ENCODE assay signal across 1 cellular context in genomic region chr15:45548753-45549520, GRCh38.
A peak's percentile ranks its signal among the peaks of the same experiment; 100 is the strongest.
TF ChIP-seq lines count a peak whose summit lies in the region.

No MANE protein-coding gene starts in this region.

TF ChIP-seq in HepG2, 621 proteins besides CTCF, POLR2A, EP300 and RAD21 (continued from another document and continues in another):
- TF ChIP-seq, protein P1, sequence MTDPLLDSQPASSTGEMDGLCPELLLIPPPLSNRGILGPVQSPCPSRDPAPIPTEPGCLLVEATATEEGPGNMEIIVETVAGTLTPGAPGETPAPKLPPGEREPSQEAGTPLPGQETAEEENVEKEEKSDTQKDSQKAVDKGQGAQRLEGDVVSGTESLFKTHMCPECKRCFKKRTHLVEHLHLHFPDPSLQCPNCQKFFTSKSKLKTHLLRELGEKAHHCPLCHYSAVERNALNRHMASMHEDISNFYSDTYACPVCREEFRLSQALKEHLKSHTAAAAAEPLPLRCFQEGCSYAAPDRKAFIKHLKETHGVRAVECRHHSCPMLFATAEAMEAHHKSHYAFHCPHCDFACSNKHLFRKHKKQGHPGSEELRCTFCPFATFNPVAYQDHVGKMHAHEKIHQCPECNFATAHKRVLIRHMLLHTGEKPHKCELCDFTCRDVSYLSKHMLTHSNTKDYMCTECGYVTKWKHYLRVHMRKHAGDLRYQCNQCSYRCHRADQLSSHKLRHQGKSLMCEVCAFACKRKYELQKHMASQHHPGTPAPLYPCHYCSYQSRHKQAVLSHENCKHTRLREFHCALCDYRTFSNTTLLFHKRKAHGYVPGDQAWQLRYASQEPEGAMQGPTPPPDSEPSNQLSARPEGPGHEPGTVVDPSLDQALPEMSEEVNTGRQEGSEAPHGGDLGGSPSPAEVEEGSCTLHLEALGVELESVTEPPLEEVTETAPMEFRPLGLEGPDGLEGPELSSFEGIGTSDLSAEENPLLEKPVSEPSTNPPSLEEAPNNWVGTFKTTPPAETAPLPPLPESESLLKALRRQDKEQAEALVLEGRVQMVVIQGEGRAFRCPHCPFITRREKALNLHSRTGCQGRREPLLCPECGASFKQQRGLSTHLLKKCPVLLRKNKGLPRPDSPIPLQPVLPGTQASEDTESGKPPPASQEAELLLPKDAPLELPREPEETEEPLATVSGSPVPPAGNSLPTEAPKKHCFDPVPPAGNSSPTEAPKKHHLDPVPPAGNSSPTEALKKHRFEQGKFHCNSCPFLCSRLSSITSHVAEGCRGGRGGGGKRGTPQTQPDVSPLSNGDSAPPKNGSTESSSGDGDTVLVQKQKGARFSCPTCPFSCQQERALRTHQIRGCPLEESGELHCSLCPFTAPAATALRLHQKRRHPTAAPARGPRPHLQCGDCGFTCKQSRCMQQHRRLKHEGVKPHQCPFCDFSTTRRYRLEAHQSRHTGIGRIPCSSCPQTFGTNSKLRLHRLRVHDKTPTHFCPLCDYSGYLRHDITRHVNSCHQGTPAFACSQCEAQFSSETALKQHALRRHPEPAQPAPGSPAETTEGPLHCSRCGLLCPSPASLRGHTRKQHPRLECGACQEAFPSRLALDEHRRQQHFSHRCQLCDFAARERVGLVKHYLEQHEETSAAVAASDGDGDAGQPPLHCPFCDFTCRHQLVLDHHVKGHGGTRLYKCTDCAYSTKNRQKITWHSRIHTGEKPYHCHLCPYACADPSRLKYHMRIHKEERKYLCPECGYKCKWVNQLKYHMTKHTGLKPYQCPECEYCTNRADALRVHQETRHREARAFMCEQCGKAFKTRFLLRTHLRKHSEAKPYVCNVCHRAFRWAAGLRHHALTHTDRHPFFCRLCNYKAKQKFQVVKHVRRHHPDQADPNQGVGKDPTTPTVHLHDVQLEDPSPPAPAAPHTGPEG (CRISPR knock-in tag; IDR thresholded peaks at IDR 0.05): no peak
- TF ChIP-seq KMT2A (CRISPR knock-in tag; IDR thresholded peaks at IDR 0.05) (no peak), HNF1B (CRISPR knock-in tag; IDR thresholded peaks at IDR 0.05) (no peak), SMAD9 (CRISPR knock-in tag; IDR thresholded peaks at IDR 0.05) (no peak), ZNF703 (CRISPR knock-in tag; IDR thresholded peaks at IDR 0.05; ENCODE audit: borderline replicate concordance) (no peak), ZMYM4 (CRISPR knock-in tag; IDR thresholded peaks at IDR 0.05) (peak; percentile 61), TCF12 (IDR thresholded peaks at IDR 0.05) (no peak), TCF12 (CRISPR knock-in tag; IDR thresholded peaks at IDR 0.05) (no peak), SP4 (CRISPR knock-in tag; IDR thresholded peaks at IDR 0.05) (no peak), RFXAP (CRISPR knock-in tag; IDR thresholded peaks at IDR 0.05; ENCODE audit: borderline replicate concordance) (no peak), RBAK (CRISPR knock-in tag; IDR thresholded peaks at IDR 0.05) (no peak), SAFB2 (CRISPR knock-in tag; IDR thresholded peaks at IDR 0.05; ENCODE audit: borderline replicate concordance, low read depth) (no peak), ZNF343 (CRISPR knock-in tag; IDR thresholded peaks at IDR 0.05) (no peak), RFX5 (IDR thresholded peaks at IDR 0.05; ENCODE audit: low read depth, low read length) (no peak), ARNT (IDR thresholded peaks at IDR 0.05) (no peak), ZSCAN12 (CRISPR knock-in tag; IDR thresholded peaks at IDR 0.05) (no peak), KLF15 (CRISPR knock-in tag; IDR thresholded peaks at IDR 0.05; ENCODE audit: borderline replicate concordance) (no peak), GZF1 (CRISPR knock-in tag; IDR thresholded peaks at IDR 0.05) (no peak), ZNF281 (CRISPR knock-in tag; IDR thresholded peaks at IDR 0.05; ENCODE audit: borderline replicate concordance) (no peak), XRCC5 (optimal IDR thresholded peaks at IDR 0.05; ENCODE audit: low read length) (no peak), ZNF850 (CRISPR knock-in tag; conservative IDR thresholded peaks at IDR 0.05) (no peak), DZIP1 (CRISPR knock-in tag; IDR thresholded peaks at IDR 0.05) (no peak), PRMT3 (CRISPR knock-in tag; IDR thresholded peaks at IDR 0.05; ENCODE audit: borderline replicate concordance, low read depth) (no peak), ZKSCAN8 (CRISPR knock-in tag; IDR thresholded peaks at IDR 0.05; ENCODE audit: borderline replicate concordance) (no peak), NFKB2 (CRISPR knock-in tag; IDR thresholded peaks at IDR 0.05; ENCODE audit: borderline replicate concordance) (no peak), ZNF432 (CRISPR knock-in tag; IDR thresholded peaks at IDR 0.05; ENCODE audit: borderline replicate concordance) (no peak), DBP (CRISPR knock-in tag; IDR thresholded peaks at IDR 0.05; ENCODE audit: not compliant biosample characterization) (no peak), KDM3A (CRISPR knock-in tag; IDR thresholded peaks at IDR 0.05; ENCODE audit: low read depth) (no peak), HNF4G (IDR thresholded peaks at IDR 0.05; ENCODE audit: borderline replicate concordance, low read depth, low read length) (no peak), HNF4G (CRISPR knock-in tag; IDR thresholded peaks at IDR 0.05; ENCODE audit: borderline replicate concordance, low read depth) (no peak), POLR2AphosphoS5 (IDR thresholded peaks at IDR 0.05; ENCODE audit: low read depth, low read length) (0 out of 2 replicates have a peak, but pooled peaks have one; percentile 25), CENPX (CRISPR knock-in tag; IDR thresholded peaks at IDR 0.05) (no peak)
- TF ChIP-seq, protein P2, sequence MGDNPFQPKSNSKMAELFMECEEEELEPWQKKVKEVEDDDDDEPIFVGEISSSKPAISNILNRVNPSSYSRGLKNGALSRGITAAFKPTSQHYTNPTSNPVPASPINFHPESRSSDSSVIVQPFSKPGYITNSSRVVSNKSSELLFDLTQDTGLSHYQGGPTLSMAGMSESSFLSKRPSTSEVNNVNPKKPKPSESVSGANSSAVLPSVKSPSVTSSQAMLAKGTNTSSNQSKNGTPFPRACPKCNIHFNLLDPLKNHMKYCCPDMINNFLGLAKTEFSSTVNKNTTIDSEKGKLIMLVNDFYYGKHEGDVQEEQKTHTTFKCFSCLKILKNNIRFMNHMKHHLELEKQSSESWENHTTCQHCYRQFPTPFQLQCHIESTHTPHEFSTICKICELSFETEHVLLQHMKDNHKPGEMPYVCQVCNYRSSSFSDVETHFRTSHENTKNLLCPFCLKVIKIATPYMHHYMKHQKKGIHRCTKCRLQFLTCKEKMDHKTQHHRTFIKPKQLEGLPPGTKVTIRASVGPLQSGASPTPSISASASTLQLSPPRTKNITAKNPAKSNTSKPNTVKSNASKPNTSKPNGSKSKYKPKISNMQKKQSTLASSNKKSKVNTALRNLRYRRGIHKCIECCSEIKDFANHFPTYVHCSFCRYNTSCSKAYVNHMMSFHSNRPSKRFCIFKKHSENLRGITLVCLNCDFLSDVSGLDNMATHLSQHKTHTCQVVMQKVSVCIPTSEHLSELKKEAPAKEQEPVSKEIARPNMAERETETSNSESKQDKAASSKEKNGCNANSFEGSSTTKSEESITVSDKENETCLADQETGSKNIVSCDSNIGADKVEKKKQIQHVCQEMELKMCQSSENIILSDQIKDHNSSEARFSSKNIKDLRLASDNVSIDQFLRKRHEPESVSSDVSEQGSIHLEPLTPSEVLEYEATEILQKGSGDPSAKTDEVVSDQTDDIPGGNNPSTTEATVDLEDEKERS (CRISPR knock-in tag; IDR thresholded peaks at IDR 0.05): 0 out of 2 replicates have a peak, but pooled peaks have one; percentile 29
- TF ChIP-seq, protein P3, sequence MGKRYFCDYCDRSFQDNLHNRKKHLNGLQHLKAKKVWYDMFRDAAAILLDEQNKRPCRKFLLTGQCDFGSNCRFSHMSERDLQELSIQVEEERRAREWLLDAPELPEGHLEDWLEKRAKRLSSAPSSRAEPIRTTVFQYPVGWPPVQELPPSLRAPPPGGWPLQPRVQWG (CRISPR knock-in tag; IDR thresholded peaks at IDR 0.05; ENCODE audit: borderline replicate concordance, low read depth): no peak
- TF ChIP-seq, protein P4, sequence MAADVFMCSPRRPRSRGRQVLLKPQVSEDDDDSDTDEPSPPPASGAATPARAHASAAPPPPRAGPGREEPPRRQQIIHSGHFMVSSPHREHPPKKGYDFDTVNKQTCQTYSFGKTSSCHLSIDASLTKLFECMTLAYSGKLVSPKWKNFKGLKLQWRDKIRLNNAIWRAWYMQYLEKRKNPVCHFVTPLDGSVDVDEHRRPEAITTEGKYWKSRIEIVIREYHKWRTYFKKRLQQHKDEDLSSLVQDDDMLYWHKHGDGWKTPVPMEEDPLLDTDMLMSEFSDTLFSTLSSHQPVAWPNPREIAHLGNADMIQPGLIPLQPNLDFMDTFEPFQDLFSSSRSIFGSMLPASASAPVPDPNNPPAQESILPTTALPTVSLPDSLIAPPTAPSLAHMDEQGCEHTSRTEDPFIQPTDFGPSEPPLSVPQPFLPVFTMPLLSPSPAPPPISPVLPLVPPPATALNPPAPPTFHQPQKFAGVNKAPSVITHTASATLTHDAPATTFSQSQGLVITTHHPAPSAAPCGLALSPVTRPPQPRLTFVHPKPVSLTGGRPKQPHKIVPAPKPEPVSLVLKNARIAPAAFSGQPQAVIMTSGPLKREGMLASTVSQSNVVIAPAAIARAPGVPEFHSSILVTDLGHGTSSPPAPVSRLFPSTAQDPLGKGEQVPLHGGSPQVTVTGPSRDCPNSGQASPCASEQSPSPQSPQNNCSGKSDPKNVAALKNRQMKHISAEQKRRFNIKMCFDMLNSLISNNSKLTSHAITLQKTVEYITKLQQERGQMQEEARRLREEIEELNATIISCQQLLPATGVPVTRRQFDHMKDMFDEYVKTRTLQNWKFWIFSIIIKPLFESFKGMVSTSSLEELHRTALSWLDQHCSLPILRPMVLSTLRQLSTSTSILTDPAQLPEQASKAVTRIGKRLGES (CRISPR knock-in tag; IDR thresholded peaks at IDR 0.05; ENCODE audit: borderline replicate concordance): no peak
